14 cellular contexts compared by ENCODE assay signal in the genomic region with DNA sequence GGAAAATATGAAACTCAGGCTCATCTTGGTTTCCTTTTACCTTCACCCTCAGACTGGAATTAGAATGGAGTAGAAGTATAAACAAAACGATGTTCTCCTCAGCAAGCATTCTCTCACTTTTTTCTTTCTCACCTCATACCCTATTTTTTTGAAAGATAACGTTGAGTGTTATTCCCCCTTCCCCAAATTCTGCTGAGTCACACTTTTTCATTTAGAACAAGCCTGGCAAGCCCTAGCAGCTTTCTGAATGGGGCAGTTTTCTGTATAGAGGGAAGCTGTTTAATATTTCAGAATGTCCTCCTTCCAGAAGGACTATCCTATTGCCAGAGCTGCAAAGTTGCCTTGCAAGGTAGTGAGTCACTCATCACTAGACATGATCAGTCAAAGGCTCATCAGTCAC.
A peak's percentile ranks its signal among the peaks of the same experiment; 100 is the strongest.
DNase-seq lines count a peak whose midpoint lies in the region; ATAC-seq and TF ChIP-seq lines count a peak whose summit lies in the region.
"Had no signal": no experiment of that assay in that cellular context is flagged by ENCODE, and none has a peak within 500 bp of the region (broad histone marks: within the 10 kb centered on the region; RNA-seq: fewer than 3 reads in every experiment).

No MANE protein-coding gene starts in this region.

- BruUV-seq in IMR-90 (replicated peaks; lab: Mats Ljungman, UMichigan): no TSS peak

- TF ChIP-seq RAD21 in IMR-90 (IDR thresholded peaks at IDR 0.05; ENCODE audit: low read length): no peak

- H3K79me1 ChIP-seq in IMR-90 (ENCODE audit: low read depth in 1 of 2, low read length in 2 of 2): no peaks in the 10 kb centered on the region

- no peak for ATAC-seq in IMR-90 (ENCODE audit: low read depth)
- 0 out of 3 replicates have a peak, but pooled peaks have one; percentile 38 for ATAC-seq in RWPE2 (ENCODE audit: low read depth)
- peak; percentile 84 for ATAC-seq in esophagus mucosa
- ATAC-seq in psoas muscle: no peak
- ATAC-seq in GM21367 (IDR thresholded peaks at IDR 0.05; ENCODE audit: unreplicated experiment): no peak
- no peak for ATAC-seq in omental fat pad (ENCODE audit: low FRiP score)
- ATAC-seq: CD8-positive, alpha-beta T cell had no signal

- H2BK15ac ChIP-seq in IMR-90 (ENCODE audit: low read depth, low read length): no peak overlapping the region

- peaks cover 9% of the 10 kb centered on the region for H3K36me3 Mint-ChIP-seq in nephron progenitor cell (ENCODE audit: low read depth)
- H3K36me3 Mint-ChIP-seq: CD14-positive monocyte; CD8-positive, alpha-beta T cell had no signal

- no peak overlapping the region for H4K8ac ChIP-seq in IMR-90 (ENCODE audit: low read depth in 2 of 2, low read length in 2 of 2)

- H3K4me3 ChIP-seq in IMR-90 (ENCODE audit: insufficient read depth, low read depth, low read length) (no peak overlapping the region), RWPE2 (ENCODE audit: severe bottlenecking) (no peak overlapping the region), psoas muscle (no peak overlapping the region)

- dilution Hi-C loops in IMR-90 (cut with HindIII; ENCODE audit: low sequenced_read_pairs, unreplicated experiment): no loop called here

- POLR2A ChIA-PET in IMR-90 (lab: Charles Lee; ENCODE audit: unreplicated experiment): no interaction called here

- H3K27ac ChIP-seq in IMR-90 (ENCODE audit: insufficient read depth, low read length) (no peak overlapping the region), RWPE2 (ENCODE audit: poor library complexity, severe bottlenecking) (no peak overlapping the region), psoas muscle (no peak overlapping the region)

- intact Hi-C loops in IMR-90 (cut with micrococcal nuclease) (no loop called here), psoas muscle (cut with DNase I) (no loop called here)

- TF ChIP-seq POLR2A in IMR-90 (IDR thresholded peaks at IDR 0.05; ENCODE audit: low read depth, low read length): no peak

- H2AK5ac ChIP-seq in IMR-90 (ENCODE audit: low read depth, low read length): no peak overlapping the region

- no peak overlapping the region for H3K23ac ChIP-seq in IMR-90 (ENCODE audit: low read depth, low read length)

- no peak for TF ChIP-seq CTCF in IMR-90 (conservative IDR thresholded peaks at IDR 0.05; ENCODE audit: low read depth, low read length)
- TF ChIP-seq CTCF in RWPE2 (IDR thresholded peaks at IDR 0.05; ENCODE audit: poor library complexity, severe bottlenecking): no peak
- TF ChIP-seq CTCF in nephron progenitor cell (IDR thresholded peaks at IDR 0.05): no peak
- TF ChIP-seq CTCF in psoas muscle (IDR thresholded peaks at IDR 0.05): no peak
- TF ChIP-seq CTCF in omental fat pad (IDR thresholded peaks at IDR 0.05): no peak

- H3K9me3 ChIP-seq in IMR-90 (ENCODE audit: control insufficient read depth, insufficient read depth, low read length): no peaks in the 10 kb centered on the region; the same call in 1 of the 2 replicates
- H3K9me3 ChIP-seq in RWPE2 (ENCODE audit: severe bottlenecking): no peaks in the 10 kb centered on the region
- H3K9me3 ChIP-seq in psoas muscle: no peaks in the 10 kb centered on the region
- H3K9me3 ChIP-seq: Caco-2 had no signal

- H2BK20ac ChIP-seq in IMR-90 (ENCODE audit: low read depth, low read length): no peak overlapping the region

- no peak overlapping the region for H2BK120ac ChIP-seq in IMR-90 (ENCODE audit: low read depth, low read length)

- no peak overlapping the region for H3K56ac ChIP-seq in IMR-90 (ENCODE audit: extremely low read depth, insufficient read depth, low read length)

- no peak overlapping the region for H4K91ac ChIP-seq in IMR-90 (ENCODE audit: insufficient read depth, low read depth, low read length)

- no peak overlapping the region for H3K14ac ChIP-seq in IMR-90 (replicated peaks; ENCODE audit: low read depth, low read length)

- WGBS in IMR-90 (ENCODE audit: extremely low coverage in 2 of 2, insufficient read length in 1 of 2), 2 experiments: no CpG with 5 or more reads among the region's 2 CpGs
- 37 to 46% (median 45%) methylated on average over 2 of the region's 2 CpGs for WGBS in psoas muscle, 3 donors

- no peaks in the 10 kb centered on the region for H3K4me1 ChIP-seq in IMR-90 (ENCODE audit: control insufficient read depth, insufficient read depth, low read length)
- H3K4me1 ChIP-seq in RWPE2 (ENCODE audit: insufficient read depth, poor library complexity, severe bottlenecking): no peaks in the 10 kb centered on the region
- no peaks in the 10 kb centered on the region for H3K4me1 ChIP-seq in psoas muscle
- H3K4me1 ChIP-seq: Caco-2 had no signal

- no peak overlapping the region for H2BK5ac ChIP-seq in IMR-90 (ENCODE audit: low read depth, low read length, poor library complexity, severe bottlenecking)

- no peak overlapping the region for H2AK9ac ChIP-seq in IMR-90 (replicated peaks; ENCODE audit: low read depth, low read length, poor library complexity)

- no peaks in the 10 kb centered on the region for H3K36me3 ChIP-seq in IMR-90 (ENCODE audit: control insufficient read depth, insufficient read depth, low read length)
- no peaks in the 10 kb centered on the region for H3K36me3 ChIP-seq in RWPE2 (ENCODE audit: low read depth)
- H3K36me3 ChIP-seq in psoas muscle (ENCODE audit: insufficient read depth in 1 of 2, low read depth in 1 of 2): no peaks in the 10 kb centered on the region

- H3K27ac Mint-ChIP-seq in nephron progenitor cell: peak overlapping the region; percentile 87
- H3K27ac Mint-ChIP-seq: CD14-positive monocyte; CD8-positive, alpha-beta T cell had no signal

- H3K27me3 Mint-ChIP-seq in nephron progenitor cell (ENCODE audit: low read depth, poor library complexity): peaks cover 3% of the 10 kb centered on the region

- H3K18ac ChIP-seq in IMR-90 (ENCODE audit: low read depth, low read length): no peak overlapping the region

- in situ Hi-C loops in IMR-90 (cut with MboI; ENCODE audit: low sequenced_read_pairs): no loop called here

- H3K27me3 ChIP-seq in IMR-90 (ENCODE audit: control insufficient read depth, insufficient read depth, low read length): no peaks in the 10 kb centered on the region
- H3K27me3 ChIP-seq in RWPE2 (ENCODE audit: insufficient read depth, poor library complexity, severe bottlenecking): no peaks in the 10 kb centered on the region
- no peaks in the 10 kb centered on the region for H3K27me3 ChIP-seq in psoas muscle (ENCODE audit: insufficient read depth in 3 of 3, low read length in 2 of 3)

- H3K4me3 Mint-ChIP-seq in nephron progenitor cell: no peak overlapping the region
- H3K4me3 Mint-ChIP-seq: CD14-positive monocyte; CD8-positive, alpha-beta T cell had no signal

- no peaks in the 10 kb centered on the region for H4K20me1 ChIP-seq in IMR-90 (ENCODE audit: insufficient read depth, low read length)

- H3K4me2 ChIP-seq in IMR-90 (ENCODE audit: low read depth, low read length): no peak overlapping the region

- no peaks in the 10 kb centered on the region for H3K9me1 ChIP-seq in IMR-90 (ENCODE audit: insufficient read depth, low read length)

- H3K9ac ChIP-seq in IMR-90 (ENCODE audit: low read depth, low read length): no peak overlapping the region

- no peak overlapping the region for H2AFZ ChIP-seq in IMR-90 (replicated peaks; ENCODE audit: low read length, poor library complexity)

- H3K4me1 Mint-ChIP-seq in nephron progenitor cell: peaks cover 42% of the 10 kb centered on the region
- H3K4me1 Mint-ChIP-seq: CD14-positive monocyte had no signal

- no peak overlapping the region for H4K5ac ChIP-seq in IMR-90 (ENCODE audit: low read depth, low read length)

- H3K4ac ChIP-seq in IMR-90 (ENCODE audit: low read depth, low read length): no peak overlapping the region

- DNase-seq in IMR-90: no peak
- DNase-seq in RWPE2 (ENCODE audit: low spot score): no peak
- no peak for DNase-seq in nephron progenitor cell
- no peak for DNase-seq in psoas muscle
- no peak for DNase-seq in HuH-7.5 (ENCODE audit: low spot score)
- no peak for DNase-seq in omental fat pad (ENCODE audit: low spot score)
- DNase-seq: Caco-2; CD8-positive, alpha-beta T cell; DMS53; GF-D8; H7 had no signal

- CTCF ChIA-PET in IMR-90 (lab: Yijun Ruan, JAX): interaction anchor here (1.1 kb wide), 1 partner anchor 13 kb away, joined by 6 read pairs; no protein-coding TSS in a partner anchor

- H3K9me3 Mint-ChIP-seq in nephron progenitor cell: peaks cover 13% of the 10 kb centered on the region
- H3K9me3 Mint-ChIP-seq: CD8-positive, alpha-beta T cell had no signal

TF ChIP-seq in IMR-90, 13 proteins besides CTCF, POLR2A, EP300 and RAD21:
- TF ChIP-seq NFE2L2 (IDR thresholded peaks at IDR 0.05; ENCODE audit: low read depth, low read length) (peak; percentile 77), ELK1 (IDR thresholded peaks at IDR 0.05; ENCODE audit: borderline replicate concordance, low read depth, low read length) (no peak), MXI1 (IDR thresholded peaks at IDR 0.05; ENCODE audit: borderline replicate concordance, low read depth, low read length) (no peak), RCOR1 (IDR thresholded peaks at IDR 0.05; ENCODE audit: insufficient replicate concordance, low read length) (no peak), CHD1 (IDR thresholded peaks at IDR 0.05; ENCODE audit: low read depth, low read length) (no peak), RFX5 (IDR thresholded peaks at IDR 0.05; ENCODE audit: low read depth, low read length) (no peak), MAZ (IDR thresholded peaks at IDR 0.05; ENCODE audit: borderline replicate concordance, low read depth, low read length) (no peak), MAFK (IDR thresholded peaks at IDR 0.05; ENCODE audit: low read depth, low read length) (peak; percentile 71), BHLHE40 (IDR thresholded peaks at IDR 0.05; ENCODE audit: low read depth, low read length) (no peak)
- TF ChIP-seq, protein P1, sequence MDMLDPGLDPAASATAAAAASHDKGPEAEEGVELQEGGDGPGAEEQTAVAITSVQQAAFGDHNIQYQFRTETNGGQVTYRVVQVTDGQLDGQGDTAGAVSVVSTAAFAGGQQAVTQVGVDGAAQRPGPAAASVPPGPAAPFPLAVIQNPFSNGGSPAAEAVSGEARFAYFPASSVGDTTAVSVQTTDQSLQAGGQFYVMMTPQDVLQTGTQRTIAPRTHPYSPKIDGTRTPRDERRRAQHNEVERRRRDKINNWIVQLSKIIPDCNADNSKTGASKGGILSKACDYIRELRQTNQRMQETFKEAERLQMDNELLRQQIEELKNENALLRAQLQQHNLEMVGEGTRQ (IDR thresholded peaks at IDR 0.05; ENCODE audit: low read depth, low read length): no peak

Comparison
In these comparisons a context has a peak if more than half of its experiments do, and no peak if none do; other contexts are left out.
1. ATAC-seq: peak in RWPE2 (single experiment) and esophagus mucosa (single experiment); none in IMR-90 (single experiment), psoas muscle (0 of 4), GM21367 (single experiment) and omental fat pad (single experiment).